ENCODE assay signal across 18 cellular contexts in genomic region chr3:195768414-195768813, GRCh38. TPM values are rescaled to one million over a fixed set of nuclear protein-coding genes. Genes with fewer than 3 reads are reported as not detected.
DNase-seq lines count a peak whose midpoint lies in the region; ATAC-seq, FAIRE-seq and TF ChIP-seq lines count a peak whose summit lies in the region.
"Had no signal": no experiment of that assay in that cellular context is flagged by ENCODE, and none has a peak within 500 bp of the region (broad histone marks: within the 10 kb centered on the region; RNA-seq: fewer than 3 reads in every experiment).

No MANE protein-coding gene starts in this region.

- no peak for TF ChIP-seq POLR2A in K562 (conservative IDR thresholded peaks at IDR 0.05)
- TF ChIP-seq POLR2A in spleen (IDR thresholded peaks at IDR 0.05) = no peak

- in situ Hi-C loops in K562 (cut with MboI) = no loop called here

- under 1% methylated on average over 6 of the region's 6 CpGs for WGBS in K562 (ENCODE audit: insufficient coverage, low coverage, missing lambda C conversion rate)
- 72 to 91% (median 86%) methylated on average over 6 of the region's 6 CpGs for WGBS in spleen, 5 donors

- no peaks in the 10 kb centered on the region for H3K9me3 ChIP-seq in K562 (replicated peaks; ENCODE audit: control insufficient read depth, insufficient read depth, low read depth, low read length)
- no peaks in the 10 kb centered on the region for H3K9me3 ChIP-seq in spleen
- H3K9me3 ChIP-seq: A549, BE2C had no signal

- BruUV-seq in K562 (replicated peaks; lab: Mats Ljungman, UMichigan) = no TSS peak

- no peak for TF ChIP-seq CTCF in D721Med (IDR thresholded peaks at IDR 0.05; ENCODE audit: insufficient read depth, missing control alignments)
- TF ChIP-seq CTCF in K562 (IDR thresholded peaks at IDR 0.05 in 2 of 3, conservative IDR thresholded peaks at IDR 0.05 in 1 of 3; ENCODE audit: insufficient read depth in 2 of 3, low read depth in 1 of 3, low read length in 3 of 3) = no peak
- no peak for TF ChIP-seq CTCF in spleen (IDR thresholded peaks at IDR 0.05 in 8 of 11, conservative IDR thresholded peaks at IDR 0.05 in 3 of 11)
- TF ChIP-seq CTCF in coronary artery (IDR thresholded peaks at IDR 0.05) = no peak

- H3K27me3 ChIP-seq in H7 (ENCODE audit: control insufficient read depth, insufficient read depth, low read length) = no peaks in the 10 kb centered on the region
- peaks cover 15 to 72% of the 10 kb centered on the region in 2 experiments; a peak in 4 of 5 replicates for H3K27me3 ChIP-seq in K562 (ENCODE audit: control insufficient read depth in 2 of 2, insufficient read depth in 2 of 2, low read length in 2 of 2)
- peaks cover 0 to 18% (median 2%) of the 10 kb centered on the region in 7 donors for H3K27me3 ChIP-seq in spleen (replicated peaks in 1 of 7)

- DNase-seq in D721Med (ENCODE audit: insufficient read length, low spot score) = peak; percentile 11
- DNase-seq in H7 = peak; percentile 29
- DNase-seq in K562 (ENCODE audit: extremely low read depth in 1 of 4, low spot score in 3 of 4) = no peak
- peak; percentile 39 for DNase-seq in spleen
- DNase-seq in superior temporal gyrus (ENCODE audit: extremely low spot score) = no peak
- no peak for DNase-seq in coronary artery (ENCODE audit: low spot score)
- DNase-seq: BE2C; CD4-positive, alpha-beta memory T cell; COR-L47; DND-41; GDM1; H9 had no signal

- CTCF ChIA-PET in K562 (lab: Yijun Ruan, JAX; ENCODE audit: low intra/inter-chr PET ratio) = no interaction called here

- H3K27ac ChIP-seq in K562 (ENCODE audit: extremely low read depth, low read depth, low read length) (no peak overlapping the region), spleen (no peak overlapping the region), coronary artery (no peak overlapping the region)
- H3K27ac ChIP-seq: A549, C4-2B had no signal

- POLR2A ChIA-PET in K562 (lab: Yijun Ruan, JAX) = no interaction called here

- no peaks in the 10 kb centered on the region for H3K79me2 ChIP-seq in K562 (ENCODE audit: control insufficient read depth, insufficient read depth, low read length)

- H3K4me3 ChIP-seq in H7 (ENCODE audit: insufficient read depth, low read depth, low read length) (no peak overlapping the region), K562 (no peak overlapping the region), spleen (no peak overlapping the region), coronary artery (no peak overlapping the region)
- H3K4me3 ChIP-seq: A549, GM23338 had no signal

- H3K9me1 ChIP-seq in K562 (ENCODE audit: control insufficient read depth, insufficient read depth, low read length) = no peaks in the 10 kb centered on the region

- FAIRE-seq in D721Med (lab: Jason Lieb, UNC) (no peak), K562 (lab: Jason Lieb, UNC) (no peak)
- FAIRE-seq: A549, GM12892 had no signal

- ATAC-seq in K562 = no peak
- ATAC-seq: A549 had no signal

- H3K4me1 ChIP-seq in K562 (replicated peaks in 1 of 2; ENCODE audit: control insufficient read depth in 2 of 2, insufficient read depth in 2 of 2, low read length in 2 of 2) (peaks cover 0 to 10% of the 10 kb centered on the region in 2 experiments; a peak in 2 of 5 replicates), spleen (no peaks in the 10 kb centered on the region)
- H3K4me1 ChIP-seq: A549, BE2C had no signal

- H3K4me2 ChIP-seq in K562 (ENCODE audit: insufficient read depth, low read length) = no peak overlapping the region
- H3K4me2 ChIP-seq: A549, GM23338 had no signal

- intact Hi-C loops in K562 (cut with micrococcal nuclease) = no loop called here
- intact Hi-C loops in spleen (cut with DNase I; ENCODE audit: low total_unique reads) = no loop called here

- H2AFZ ChIP-seq in K562 (ENCODE audit: low read depth, low read length) = no peak overlapping the region
- H2AFZ ChIP-seq: GM23338 had no signal

- H3K36me3 ChIP-seq in H7 (replicated peaks; ENCODE audit: control insufficient read depth, insufficient read depth, low read length) (no peaks in the 10 kb centered on the region; the same call in 1 of the 2 replicates), K562 (ENCODE audit: control insufficient read depth, insufficient read depth, low read length) (no peaks in the 10 kb centered on the region), spleen (no peaks in the 10 kb centered on the region)
- H3K36me3 ChIP-seq: BE2C had no signal

- no peak overlapping the region for H3K9ac ChIP-seq in K562 (ENCODE audit: insufficient read depth in 1 of 2, low read depth in 2 of 2, low read length in 2 of 2)

- TF ChIP-seq EP300 in K562 (IDR thresholded peaks at IDR 0.05; ENCODE audit: low read length) = no peak

- 0 out of 2 replicates have a peak, but pooled peaks cover 4% of the 10 kb centered on the region for H4K20me1 ChIP-seq in K562 (replicated peaks; ENCODE audit: control insufficient read depth, insufficient read depth, low read length)

- TF ChIP-seq RAD21 in K562 (CRISPR knock-in tag; conservative IDR thresholded peaks at IDR 0.05 in 1 of 2, IDR thresholded peaks at IDR 0.05 in 1 of 2) = no peak

TF ChIP-seq in K562, 482 proteins besides CTCF, POLR2A, EP300 and RAD21:
- TF ChIP-seq MTA1 (IDR thresholded peaks at IDR 0.05; ENCODE audit: borderline replicate concordance) = no peak
- TF ChIP-seq ZNF280B (CRISPR knock-in tag; IDR thresholded peaks at IDR 0.05) = no peak
- TF ChIP-seq GTF2E2 (tag; IDR thresholded peaks at IDR 0.05) = no peak
- TF ChIP-seq RBM25 (IDR thresholded peaks at IDR 0.05; ENCODE audit: low read depth, low read length, severe bottlenecking) = peak; percentile 88
- peak; percentile 37; the same call in 1 of the 2 replicates for TF ChIP-seq SMARCA5 (IDR thresholded peaks at IDR 0.05)

RNA-seq across cellular contexts. Expression of gene MUC4, which starts 43.3 kb away (rescaled TPM):
- total RNA-seq in H7 (2014; rRNA removed; shearing (Covaris generic)) = 3.5 and 4.0 TPM in 2 replicates
- 7.6 and 11.7 TPM in 2 replicates for total RNA-seq in K562 (2011; cell fraction: chromatin; rRNA removed; ENCODE audit: low replicate concordance)
- 3.4 and 4.2 TPM in 2 replicates for total RNA-seq in K562 (2011; cell fraction: nucleolus; rRNA removed)
- total RNA-seq in K562 (2011; cell fraction: nucleoplasm; rRNA removed) = 6.2 and 17.9 TPM in 2 replicates
- 0.12 TPM in 1 of 2 replicates, not detected in the other for total RNA-seq in K562 (2014; rRNA removed)
- total RNA-seq in K562 (2014; rRNA removed; fragmentation: Illumina TruSeq; extraction: Trizol) = under 0.01 and 0.03 TPM in 2 replicates
- under 0.01 TPM in 1 of 2 replicates, not detected in the other for total RNA-seq in K562 (2015; rRNA removed; fragmentation: Illumina TruSeq; extraction: Trizol)
- total RNA-seq in K562 (2021) = 0.11 and 0.31 TPM in 2 replicates
- 0.11 and 0.21 TPM in 2 replicates for polyA plus RNA-seq in K562 (2011; rRNA removed)
- 0.16 and 0.61 TPM in 2 replicates for polyA plus RNA-seq in K562 (2011; cell fraction: cytosol; rRNA removed)
- polyA plus RNA-seq in K562 (2011; cell fraction: nucleus; rRNA removed) = 1.00 and 2.9 TPM in 2 replicates
- 0.22 and 2.0 TPM in 2 replicates for polyA plus RNA-seq in K562 (2012)
- 0.10 and 0.11 TPM in 2 replicates for polyA plus RNA-seq in K562 (2014; fragmentation: Illumina TruSeq; extraction: Trizol)
- polyA plus RNA-seq in K562 (2014; fragmentation: Nextera tagmentation; extraction: Ambion mirVana) = not detected
- 0.07 TPM in 2 replicates for polyA plus RNA-seq in K562 (2014; rRNA removed)
- 0.33 and 1.0 TPM in 2 replicates for polyA minus RNA-seq in K562 (2011; rRNA and poly(A)+ RNA removed)
- 0.18 and 1.4 TPM in 2 replicates for polyA minus RNA-seq in K562 (2011; cell fraction: cytosol; rRNA and poly(A)+ RNA removed)
- polyA minus RNA-seq in K562 (2011; cell fraction: nucleus; rRNA and poly(A)+ RNA removed) = 0.44 and 1.8 TPM in 2 replicates
- total RNA-seq in spleen = not detected
- polyA plus RNA-seq in spleen = under 1 TPM in 2 of 3 donors, not detected in 1; 0.02 to 0.03 TPM
- total RNA-seq: CD4-positive, alpha-beta memory T cell had no signal
- polyA plus RNA-seq: AG04450; CD4-positive, alpha-beta memory T cell had no signal

RNA-seq across cellular contexts. Expression of gene MUC20, which starts 47.6 kb away (rescaled TPM):
- 0.52 and 0.69 TPM in 2 replicates for total RNA-seq in H7 (2014; rRNA removed; shearing (Covaris generic))
- 0.51 and 0.63 TPM in 2 replicates for total RNA-seq in K562 (2011; cell fraction: chromatin; rRNA removed; ENCODE audit: low replicate concordance)
- 0.17 and 0.39 TPM in 2 replicates for total RNA-seq in K562 (2011; cell fraction: nucleolus; rRNA removed)
- total RNA-seq in K562 (2011; cell fraction: nucleoplasm; rRNA removed) = not detected in 2 replicates
- total RNA-seq in K562 (2014; rRNA removed) = not detected in 2 replicates
- not detected in 2 replicates for total RNA-seq in K562 (2014; rRNA removed; fragmentation: Illumina TruSeq; extraction: Trizol)
- total RNA-seq in K562 (2015; rRNA removed; fragmentation: Illumina TruSeq; extraction: Trizol) = 0.18 TPM in 1 of 2 replicates, not detected in the other
- 0.16 and 0.25 TPM in 2 replicates for total RNA-seq in K562 (2021)
- 0.11 and 0.15 TPM in 2 replicates for polyA plus RNA-seq in K562 (2011; rRNA removed)
- 0.09 and 0.12 TPM in 2 replicates for polyA plus RNA-seq in K562 (2011; cell fraction: cytosol; rRNA removed)
- 0.41 and 0.63 TPM in 2 replicates for polyA plus RNA-seq in K562 (2011; cell fraction: nucleus; rRNA removed)
- polyA plus RNA-seq in K562 (2012) = 0.22 and 1.2 TPM in 2 replicates
- polyA plus RNA-seq in K562 (2014; fragmentation: Illumina TruSeq; extraction: Trizol) = 0.15 and 0.44 TPM in 2 replicates
- under 1 TPM in 1 of 2 experiments, not detected in 1; 0.03 TPM for polyA plus RNA-seq in K562 (2014; fragmentation: Nextera tagmentation; extraction: Ambion mirVana)
- 0.22 and 0.23 TPM in 2 replicates for polyA plus RNA-seq in K562 (2014; rRNA removed)
- polyA minus RNA-seq in K562 (2011; rRNA and poly(A)+ RNA removed) = not detected in 2 replicates
- not detected in 2 replicates for polyA minus RNA-seq in K562 (2011; cell fraction: cytosol; rRNA and poly(A)+ RNA removed)
- polyA minus RNA-seq in K562 (2011; cell fraction: nucleus; rRNA and poly(A)+ RNA removed) = not detected in 2 replicates
- 10 to 100 TPM in 1 of 7 donors, 1 to 10 TPM in 6; 1.8 to 13.6 (median 3.2) TPM for total RNA-seq in spleen
- polyA plus RNA-seq in spleen = 1 to 10 TPM in 2 of 3 donors, under 1 TPM in 1; 0.38 to 5.4 (median 3.3) TPM
- total RNA-seq: GM23338, H9, HT1080 had no signal

Comparison
In these comparisons a context has a peak if more than half of its experiments do, and no peak if none do; other contexts are left out.
1. DNase-seq: peak in D721Med (single experiment), H7 (single experiment) and spleen (single experiment); none in K562 (0 of 4), superior temporal gyrus (single experiment) and coronary artery (single experiment).